In the genomic region with DNA sequence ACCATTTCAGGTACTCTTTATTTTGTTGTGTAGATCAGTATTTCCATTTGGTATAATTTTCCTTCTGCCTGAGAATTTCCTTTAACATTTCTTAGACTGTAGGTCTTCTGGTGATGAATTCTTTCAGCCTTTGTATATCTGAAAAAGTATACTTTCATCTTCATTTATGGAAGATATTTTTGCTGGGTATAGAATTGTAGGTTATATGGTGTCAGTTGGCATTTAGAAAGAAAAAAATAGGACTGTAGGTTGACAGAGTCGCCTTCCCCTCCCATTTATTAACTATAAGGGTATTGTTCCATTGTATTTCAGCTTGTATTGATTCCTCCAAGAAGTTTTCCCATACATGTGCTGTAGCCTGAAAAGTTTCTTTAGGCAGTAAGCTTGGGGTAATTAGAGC, we compare ENCODE assay signal across 1 cellular context.
TF ChIP-seq lines count a peak whose summit lies in the region.

No MANE protein-coding gene starts in this region.

TF ChIP-seq in GM23338, 12 proteins besides CTCF, POLR2A, EP300 and RAD21 (continued from another document):
- TF ChIP-seq, protein P1, sequence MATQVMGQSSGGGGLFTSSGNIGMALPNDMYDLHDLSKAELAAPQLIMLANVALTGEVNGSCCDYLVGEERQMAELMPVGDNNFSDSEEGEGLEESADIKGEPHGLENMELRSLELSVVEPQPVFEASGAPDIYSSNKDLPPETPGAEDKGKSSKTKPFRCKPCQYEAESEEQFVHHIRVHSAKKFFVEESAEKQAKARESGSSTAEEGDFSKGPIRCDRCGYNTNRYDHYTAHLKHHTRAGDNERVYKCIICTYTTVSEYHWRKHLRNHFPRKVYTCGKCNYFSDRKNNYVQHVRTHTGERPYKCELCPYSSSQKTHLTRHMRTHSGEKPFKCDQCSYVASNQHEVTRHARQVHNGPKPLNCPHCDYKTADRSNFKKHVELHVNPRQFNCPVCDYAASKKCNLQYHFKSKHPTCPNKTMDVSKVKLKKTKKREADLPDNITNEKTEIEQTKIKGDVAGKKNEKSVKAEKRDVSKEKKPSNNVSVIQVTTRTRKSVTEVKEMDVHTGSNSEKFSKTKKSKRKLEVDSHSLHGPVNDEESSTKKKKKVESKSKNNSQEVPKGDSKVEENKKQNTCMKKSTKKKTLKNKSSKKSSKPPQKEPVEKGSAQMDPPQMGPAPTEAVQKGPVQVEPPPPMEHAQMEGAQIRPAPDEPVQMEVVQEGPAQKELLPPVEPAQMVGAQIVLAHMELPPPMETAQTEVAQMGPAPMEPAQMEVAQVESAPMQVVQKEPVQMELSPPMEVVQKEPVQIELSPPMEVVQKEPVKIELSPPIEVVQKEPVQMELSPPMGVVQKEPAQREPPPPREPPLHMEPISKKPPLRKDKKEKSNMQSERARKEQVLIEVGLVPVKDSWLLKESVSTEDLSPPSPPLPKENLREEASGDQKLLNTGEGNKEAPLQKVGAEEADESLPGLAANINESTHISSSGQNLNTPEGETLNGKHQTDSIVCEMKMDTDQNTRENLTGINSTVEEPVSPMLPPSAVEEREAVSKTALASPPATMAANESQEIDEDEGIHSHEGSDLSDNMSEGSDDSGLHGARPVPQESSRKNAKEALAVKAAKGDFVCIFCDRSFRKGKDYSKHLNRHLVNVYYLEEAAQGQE (IDR thresholded peaks at IDR 0.05; ENCODE audit: unreplicated experiment) = no peak
- no peak for TF ChIP-seq ZNF331 (CRISPR knock-in tag; IDR thresholded peaks at IDR 0.05; ENCODE audit: low read depth)
- no peak for TF ChIP-seq NANOG (IDR thresholded peaks at IDR 0.05; ENCODE audit: borderline replicate concordance)
- no peak for TF ChIP-seq STAT1 (IDR thresholded peaks at IDR 0.05; ENCODE audit: unreplicated experiment)
- no peak for TF ChIP-seq JUNB (IDR thresholded peaks at IDR 0.05; ENCODE audit: unreplicated experiment)
- TF ChIP-seq CREB1 (CRISPR knock-in tag; IDR thresholded peaks at IDR 0.05; ENCODE audit: low read depth) = no peak
- TF ChIP-seq, protein P2, sequence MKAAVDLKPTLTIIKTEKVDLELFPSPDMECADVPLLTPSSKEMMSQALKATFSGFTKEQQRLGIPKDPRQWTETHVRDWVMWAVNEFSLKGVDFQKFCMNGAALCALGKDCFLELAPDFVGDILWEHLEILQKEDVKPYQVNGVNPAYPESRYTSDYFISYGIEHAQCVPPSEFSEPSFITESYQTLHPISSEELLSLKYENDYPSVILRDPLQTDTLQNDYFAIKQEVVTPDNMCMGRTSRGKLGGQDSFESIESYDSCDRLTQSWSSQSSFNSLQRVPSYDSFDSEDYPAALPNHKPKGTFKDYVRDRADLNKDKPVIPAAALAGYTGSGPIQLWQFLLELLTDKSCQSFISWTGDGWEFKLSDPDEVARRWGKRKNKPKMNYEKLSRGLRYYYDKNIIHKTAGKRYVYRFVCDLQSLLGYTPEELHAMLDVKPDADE (IDR thresholded peaks at IDR 0.05) = no peak
TF ChIP-seq in GM23338: peak in this region for 0.
